ENCODE assay signal across 2 cellular contexts in the genomic region with DNA sequence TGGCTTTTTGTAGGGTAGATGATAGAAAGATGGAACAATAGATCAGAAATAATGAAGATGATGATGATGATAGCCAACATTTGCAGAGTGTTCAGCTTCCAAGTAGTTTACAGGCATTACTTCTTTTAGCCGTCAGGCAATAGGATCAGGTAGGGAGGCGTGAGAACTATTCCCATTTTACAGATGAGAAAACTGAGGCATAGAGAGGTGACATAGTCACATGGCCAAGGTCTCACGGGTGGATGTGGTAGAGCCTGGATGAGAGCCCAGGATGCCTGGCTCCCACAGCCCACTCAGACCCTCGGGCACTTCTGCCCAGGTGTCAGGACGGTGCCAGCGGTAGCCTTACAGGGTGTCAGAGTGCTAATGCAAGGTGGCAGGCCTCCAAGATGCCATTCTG.
A peak's percentile ranks its signal among the peaks of the same experiment; 100 is the strongest.
TF ChIP-seq lines count a peak whose summit lies in the region.

No MANE protein-coding gene starts in this region.

TF ChIP-seq in HEK293, 187 proteins besides CTCF, POLR2A, EP300 and RAD21:
- TF ChIP-seq ZNF785 (tag by site-specific recombination; IDR thresholded peaks at IDR 0.05) = no peak
- no peak for TF ChIP-seq ZNF155 (tag by site-specific recombination; IDR thresholded peaks at IDR 0.05)
- TF ChIP-seq, protein P1, sequence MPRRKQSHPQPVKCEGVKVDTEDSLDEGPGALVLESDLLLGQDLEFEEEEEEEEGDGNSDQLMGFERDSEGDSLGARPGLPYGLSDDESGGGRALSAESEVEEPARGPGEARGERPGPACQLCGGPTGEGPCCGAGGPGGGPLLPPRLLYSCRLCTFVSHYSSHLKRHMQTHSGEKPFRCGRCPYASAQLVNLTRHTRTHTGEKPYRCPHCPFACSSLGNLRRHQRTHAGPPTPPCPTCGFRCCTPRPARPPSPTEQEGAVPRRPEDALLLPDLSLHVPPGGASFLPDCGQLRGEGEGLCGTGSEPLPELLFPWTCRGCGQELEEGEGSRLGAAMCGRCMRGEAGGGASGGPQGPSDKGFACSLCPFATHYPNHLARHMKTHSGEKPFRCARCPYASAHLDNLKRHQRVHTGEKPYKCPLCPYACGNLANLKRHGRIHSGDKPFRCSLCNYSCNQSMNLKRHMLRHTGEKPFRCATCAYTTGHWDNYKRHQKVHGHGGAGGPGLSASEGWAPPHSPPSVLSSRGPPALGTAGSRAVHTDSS (tag by site-specific recombination; IDR thresholded peaks at IDR 0.05) = 0 out of 2 replicates have a peak, but pooled peaks have one; percentile 37

TF ChIP-seq in K562, 482 proteins besides CTCF, POLR2A, EP300 and RAD21:
- TF ChIP-seq NONO (IDR thresholded peaks at IDR 0.05; ENCODE audit: low read depth in 2 of 2, low read length in 1 of 2) (no peak), HNRNPUL1 (IDR thresholded peaks at IDR 0.05; ENCODE audit: low read length) (no peak), CHD4 (IDR thresholded peaks at IDR 0.05; ENCODE audit: insufficient read depth, insufficient replicate concordance, low read depth, low read length, poor library complexity, severe bottlenecking) (peak; percentile 40), BRF1 (IDR thresholded peaks at IDR 0.05; ENCODE audit: borderline replicate concordance, extremely low read depth, insufficient read length) (no peak), BCOR (IDR thresholded peaks at IDR 0.05) (peak; percentile 69), KDM1A (IDR thresholded peaks at IDR 0.05) (peak in 1 of 2 experiments; percentile 17; a peak in 1 of 4 replicates), ZNF175 (CRISPR knock-in tag; IDR thresholded peaks at IDR 0.05; ENCODE audit: low read depth) (no peak)
TF ChIP-seq in K562: peak in this region for 3.
